In genomic region chr15:45393851-45394250, GRCh38 we compare ENCODE assay signal across 9 cellular contexts. TPM values are rescaled to one million over a fixed set of nuclear protein-coding genes. Genes with fewer than 3 reads are reported as not detected.
DNase-seq lines count a peak whose midpoint lies in the region; ATAC-seq lines count a peak whose summit lies in the region.
"Had no signal": no experiment of that assay in that cellular context is flagged by ENCODE, and none has a peak within 500 bp of the region (broad histone marks: within the 10 kb centered on the region; RNA-seq: fewer than 3 reads in every experiment).

No MANE protein-coding gene starts in this region.

- H3K9me3 Mint-ChIP-seq in activated T-cell treated with anti-CD3 and anti-CD28 coated beads, Interleukin-2, amount 50 U/mL, for 72 hours: no peaks in the 10 kb centered on the region
- H3K9me3 Mint-ChIP-seq in activated T-cell treated with anti-CD3 and anti-CD28 coated beads, Interleukin-2, amount 50 U/mL, for 4 hours: no peaks in the 10 kb centered on the region
- H3K9me3 Mint-ChIP-seq in stimulated activated effector memory CD8-positive, alpha-beta T cell treated with anti-CD3 and anti-CD28 coated beads, Interleukin-12 subunit alpha, Interleukin-12 subunit beta, amount 100 ng/mL, for 72 hours: no peaks in the 10 kb centered on the region
- H3K9me3 Mint-ChIP-seq: CD8-positive, alpha-beta T cell had no signal

- no peak overlapping the region for H3K27ac Mint-ChIP-seq in activated T-cell treated with anti-CD3 and anti-CD28 coated beads, Interleukin-2, amount 50 U/mL, for 72 hours
- no peak overlapping the region for H3K27ac Mint-ChIP-seq in stimulated activated effector memory CD8-positive, alpha-beta T cell treated with anti-CD3 and anti-CD28 coated beads, Interleukin-12 subunit alpha, Interleukin-12 subunit beta, amount 100 ng/mL, for 72 hours
- H3K27ac Mint-ChIP-seq: CD8-positive, alpha-beta T cell had no signal

- peaks cover 27% of the 10 kb centered on the region for H3K27me3 Mint-ChIP-seq in activated T-cell treated with anti-CD3 and anti-CD28 coated beads, Interleukin-2, amount 50 U/mL, for 72 hours (ENCODE audit: low read depth)
- H3K27me3 Mint-ChIP-seq in activated T-cell treated with anti-CD3 and anti-CD28 coated beads, Interleukin-2, amount 50 U/mL, for 4 hours (ENCODE audit: low read depth): peaks cover 19% of the 10 kb centered on the region

- no peak for DNase-seq in activated T-cell treated with anti-CD3 and anti-CD28 coated beads, Interleukin-2, amount 50 U/mL, for 72 hours
- no peak for DNase-seq in activated T-cell treated with anti-CD3 and anti-CD28 coated beads, Interleukin-2, amount 50 U/mL, for 4 hours
- DNase-seq in OCI-M1 (lab: John Stamatoyannopoulos, UW) (peak; percentile 6), nucleus accumbens (lab: John Stamatoyannopoulos, UW) (no peak), HuH-7 (ENCODE audit: low spot score) (no peak)
- no peak for DNase-seq in stimulated activated effector memory CD8-positive, alpha-beta T cell treated with anti-CD3 and anti-CD28 coated beads, Interleukin-12 subunit alpha, Interleukin-12 subunit beta, amount 100 ng/mL, for 72 hours (ENCODE audit: low spot score in 2 of 2)
- DNase-seq: CD8-positive, alpha-beta T cell had no signal

- peak; percentile 43 to 47 for ATAC-seq in activated T-cell treated with anti-CD3 and anti-CD28 coated beads, Interleukin-2, amount 50 U/mL, for 72 hours (replicated peaks in 1 of 2)
- ATAC-seq in activated T-cell treated with anti-CD3 and anti-CD28 coated beads, Interleukin-2, amount 50 U/mL, for 4 hours: no peak
- ATAC-seq in esophagus mucosa (peak; percentile 52), HG03097 (IDR thresholded peaks at IDR 0.05; ENCODE audit: low FRiP score, unreplicated experiment) (no peak)
- ATAC-seq in stimulated activated effector memory CD8-positive, alpha-beta T cell treated with anti-CD3 and anti-CD28 coated beads, Interleukin-12 subunit alpha, Interleukin-12 subunit beta, amount 100 ng/mL, for 72 hours: peak; percentile 61
- ATAC-seq: CD8-positive, alpha-beta T cell had no signal

- no peak overlapping the region for H3K4me3 Mint-ChIP-seq in activated T-cell treated with anti-CD3 and anti-CD28 coated beads, Interleukin-2, amount 50 U/mL, for 72 hours
- no peak overlapping the region for H3K4me3 Mint-ChIP-seq in activated T-cell treated with anti-CD3 and anti-CD28 coated beads, Interleukin-2, amount 50 U/mL, for 4 hours
- no peak overlapping the region for H3K4me3 Mint-ChIP-seq in stimulated activated effector memory CD8-positive, alpha-beta T cell treated with anti-CD3 and anti-CD28 coated beads, Interleukin-12 subunit alpha, Interleukin-12 subunit beta, amount 100 ng/mL, for 72 hours
- H3K4me3 Mint-ChIP-seq: CD8-positive, alpha-beta T cell had no signal

- no peaks in the 10 kb centered on the region for H3K36me3 Mint-ChIP-seq in activated T-cell treated with anti-CD3 and anti-CD28 coated beads, Interleukin-2, amount 50 U/mL, for 72 hours (ENCODE audit: insufficient read depth in 2 of 2)
- no peaks in the 10 kb centered on the region for H3K36me3 Mint-ChIP-seq in activated T-cell treated with anti-CD3 and anti-CD28 coated beads, Interleukin-2, amount 50 U/mL, for 4 hours (ENCODE audit: insufficient read depth)
- H3K36me3 Mint-ChIP-seq in stimulated activated effector memory CD8-positive, alpha-beta T cell treated with anti-CD3 and anti-CD28 coated beads, Interleukin-12 subunit alpha, Interleukin-12 subunit beta, amount 100 ng/mL, for 72 hours: no peaks in the 10 kb centered on the region
- H3K36me3 Mint-ChIP-seq: CD8-positive, alpha-beta T cell had no signal

- H3K4me1 Mint-ChIP-seq in activated T-cell treated with anti-CD3 and anti-CD28 coated beads, Interleukin-2, amount 50 U/mL, for 72 hours (ENCODE audit: low read depth): peaks cover 12% of the 10 kb centered on the region
- no peaks in the 10 kb centered on the region for H3K4me1 Mint-ChIP-seq in activated T-cell treated with anti-CD3 and anti-CD28 coated beads, Interleukin-2, amount 50 U/mL, for 4 hours (ENCODE audit: low read depth)
- no peaks in the 10 kb centered on the region for H3K4me1 Mint-ChIP-seq in stimulated activated effector memory CD8-positive, alpha-beta T cell treated with anti-CD3 and anti-CD28 coated beads, Interleukin-12 subunit alpha, Interleukin-12 subunit beta, amount 100 ng/mL, for 72 hours

RNA-seq across cellular contexts. Expression of gene GATM, which starts 15.5 kb away (rescaled TPM):
- total RNA-seq in activated T-cell treated with anti-CD3 and anti-CD28 coated beads, Interleukin-2, amount 50 U/mL, for 72 hours: 1 to 10 TPM; 1.2 to 3.3 TPM
- 1 to 10 TPM; 1.2 to 2.7 (median 1.7) TPM for total RNA-seq in activated T-cell treated with anti-CD3 and anti-CD28 coated beads, Interleukin-2, amount 50 U/mL, for 4 hours
- total RNA-seq in esophagus mucosa: 11.3 TPM

Comparison
In these comparisons a context has a peak if more than half of its experiments do, and no peak if none do; other contexts are left out.
1. ATAC-seq: peak in activated T-cell treated with anti-CD3 and anti-CD28 coated beads, Interleukin-2, amount 50 U/mL, for 72 hours (2 of 2), esophagus mucosa (single experiment) and stimulated activated effector memory CD8-positive, alpha-beta T cell treated with anti-CD3 and anti-CD28 coated beads, Interleukin-12 subunit alpha, Interleukin-12 subunit beta, amount 100 ng/mL, for 72 hours (single experiment); none in activated T-cell treated with anti-CD3 and anti-CD28 coated beads, Interleukin-2, amount 50 U/mL, for 4 hours (0 of 2) and HG03097 (single experiment).